Comparison of ENCODE assay signal across 21 cellular contexts in the genomic region with DNA sequence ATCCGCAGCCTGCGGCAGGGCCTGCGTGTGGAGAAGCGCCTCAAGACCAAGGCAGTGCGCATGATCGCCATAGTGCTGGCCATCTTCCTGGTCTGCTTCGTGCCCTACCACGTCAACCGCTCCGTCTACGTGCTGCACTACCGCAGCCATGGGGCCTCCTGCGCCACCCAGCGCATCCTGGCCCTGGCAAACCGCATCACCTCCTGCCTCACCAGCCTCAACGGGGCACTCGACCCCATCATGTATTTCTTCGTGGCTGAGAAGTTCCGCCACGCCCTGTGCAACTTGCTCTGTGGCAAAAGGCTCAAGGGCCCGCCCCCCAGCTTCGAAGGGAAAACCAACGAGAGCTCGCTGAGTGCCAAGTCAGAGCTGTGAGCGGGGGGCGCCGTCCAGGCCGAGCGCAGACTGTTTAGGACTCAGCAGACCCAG. TPM values are rescaled to one million over a fixed set of nuclear protein-coding genes. Genes with fewer than 3 reads are reported as not detected.
DNase-seq lines count a peak whose midpoint lies in the region; ATAC-seq and TF ChIP-seq lines count a peak whose summit lies in the region.
"Had no signal": no experiment of that assay in that cellular context is flagged by ENCODE, and none has a peak within 500 bp of the region (broad histone marks: within the 10 kb centered on the region; RNA-seq: fewer than 3 reads in every experiment).

No MANE protein-coding gene starts in this region.

- no peak for TF ChIP-seq RAD21 in IMR-90 (IDR thresholded peaks at IDR 0.05; ENCODE audit: low read length)

- H2BK120ac ChIP-seq in IMR-90 (ENCODE audit: low read depth, low read length) (no peak overlapping the region), mesenchymal stem cell (ENCODE audit: low read depth, low read length) (no peak overlapping the region)

- intact Hi-C loops in IMR-90 (cut with micrococcal nuclease) = no loop called here

- peaks cover 17% of the 10 kb centered on the region; the same call in 1 of the 2 replicates for H3K9me1 ChIP-seq in IMR-90 (ENCODE audit: insufficient read depth, low read length)

- H3K9ac ChIP-seq in IMR-90 (ENCODE audit: low read depth, low read length) = no peak overlapping the region
- H3K9ac ChIP-seq in mesenchymal stem cell (ENCODE audit: low read length) = no peak overlapping the region
- peak overlapping the region; percentile 58 to 80 for H3K9ac ChIP-seq in stomach smooth muscle (ENCODE audit: low read length in 2 of 2)

- H3K4me1 ChIP-seq in IMR-90 (ENCODE audit: control insufficient read depth, insufficient read depth, low read length) = peaks cover 7% of the 10 kb centered on the region; the same call in 1 of the 2 replicates
- H3K4me1 ChIP-seq in gastroesophageal sphincter = peaks cover 13 to 99% (median 71%) of the 10 kb centered on the region in 3 donors
- peaks cover 36% of the 10 kb centered on the region for H3K4me1 ChIP-seq in mesenchymal stem cell (ENCODE audit: control insufficient read depth, insufficient read depth, low read depth, low read length)
- peaks cover 95% of the 10 kb centered on the region for H3K4me1 ChIP-seq in stomach smooth muscle (ENCODE audit: control insufficient read depth, insufficient read depth, low read length)

- WGBS in IMR-90 (ENCODE audit: extremely low coverage in 2 of 2, insufficient read length in 1 of 2), 2 experiments = 89% methylated on average over 20 of the region's 29 CpGs; no CpG with 5 or more reads in 1 of the 2 experiments
- WGBS in gastroesophageal sphincter (ENCODE audit: low coverage in 1 of 2), 2 donors = 80% methylated on average over 2 of the region's 29 CpGs; no CpG with 5 or more reads in 1 of the 2 donors
- WGBS in mesenchymal stem cell = 96% methylated on average over 29 of the region's 29 CpGs

- TF ChIP-seq POLR2A in IMR-90 (IDR thresholded peaks at IDR 0.05; ENCODE audit: low read depth, low read length) = no peak
- TF ChIP-seq POLR2A in gastroesophageal sphincter (IDR thresholded peaks at IDR 0.05) = no peak

- peaks cover 14% of the 10 kb centered on the region for H3K36me3 ChIP-seq in IMR-90 (ENCODE audit: control insufficient read depth, insufficient read depth, low read length)
- peaks cover 0 to 54% of the 10 kb centered on the region in 2 donors for H3K36me3 ChIP-seq in gastroesophageal sphincter
- peaks cover 0 to 37% of the 10 kb centered on the region in 2 experiments for H3K36me3 ChIP-seq in mesenchymal stem cell (ENCODE audit: control insufficient read depth in 1 of 2, insufficient read depth in 2 of 2, low read depth in 1 of 2, low read length in 2 of 2)
- peaks cover 16 to 22% of the 10 kb centered on the region in 2 donors for H3K36me3 ChIP-seq in stomach smooth muscle (ENCODE audit: control insufficient read depth in 2 of 2, insufficient read depth in 2 of 2, low read length in 2 of 2)

- no peak for DNase-seq in IMR-90
- DNase-seq in mesenchymal stem cell = no peak
- DNase-seq in NCI-H748 treated with DMSO at 0.1 percent for 48 hours (lab: John Stamatoyannopoulos, UW) = no peak
- DNase-seq in stimulated activated CD4-positive, alpha-beta T cell treated with anti-CD3 and anti-CD28 coated beads, Interleukin-4, amount 100 ng/mL, for 24 hours = no peak
- DNase-seq: ACHN; activated CD4-positive, alpha-beta T cell treated with anti-CD3 and anti-CD28 coated beads for 4 hours; activated effector memory CD4-positive, alpha-beta T cell treated with anti-CD3 and anti-CD28 coated beads, Interleukin-2, amount 50 U/mL, for 16 hours; CD8-positive, alpha-beta T cell; cerebellar nuclear complex; DMS79; kidney glomerular epithelial cell; NCI-H187 treated with DMSO at 0.1 percent for 48 hours; NCI-H446; stimulated activated CD4-positive, alpha-beta T cell treated with anti-CD3 and anti-CD28 coated beads, Interleukin-2, amount 100 ng/mL, for 48 hours had no signal

- in situ Hi-C loops in IMR-90 (cut with MboI; ENCODE audit: low sequenced_read_pairs) = no loop called here

- BruUV-seq in IMR-90 (replicated peaks; lab: Mats Ljungman, UMichigan) = no TSS peak

- H3K4me2 ChIP-seq in IMR-90 (ENCODE audit: low read depth, low read length) (no peak overlapping the region), mesenchymal stem cell (ENCODE audit: low read length, poor library complexity, severe bottlenecking) (no peak overlapping the region)

- peak overlapping the region; percentile 28 to 33 for H2BK12ac ChIP-seq in mesenchymal stem cell (ENCODE audit: low read length in 2 of 2)

- TF ChIP-seq CTCF in IMR-90 (conservative IDR thresholded peaks at IDR 0.05; ENCODE audit: low read depth, low read length) (no peak), gastroesophageal sphincter (IDR thresholded peaks at IDR 0.05) (no peak)

- H3K18ac ChIP-seq in IMR-90 (ENCODE audit: low read depth, low read length) (no peak overlapping the region), mesenchymal stem cell (ENCODE audit: low read depth in 1 of 2, low read length in 2 of 2) (no peak overlapping the region)

- no peaks in the 10 kb centered on the region for H3K27me3 ChIP-seq in IMR-90 (ENCODE audit: control insufficient read depth, insufficient read depth, low read length)
- H3K27me3 ChIP-seq in gastroesophageal sphincter = no peaks in the 10 kb centered on the region
- H3K27me3 ChIP-seq in mesenchymal stem cell (ENCODE audit: control insufficient read depth in 1 of 2, insufficient read depth in 1 of 2, low read length in 2 of 2) = peaks cover 0 to 6% of the 10 kb centered on the region in 2 experiments
- no peaks in the 10 kb centered on the region for H3K27me3 ChIP-seq in stomach smooth muscle (ENCODE audit: control insufficient read depth in 1 of 2, insufficient read depth in 2 of 2, low read length in 2 of 2)

- H4K91ac ChIP-seq in IMR-90 (ENCODE audit: insufficient read depth, low read depth, low read length) (no peak overlapping the region), mesenchymal stem cell (ENCODE audit: low read length) (peak overlapping the region; percentile 60)

- H4K5ac ChIP-seq in IMR-90 (ENCODE audit: low read depth, low read length) = no peak overlapping the region

- H4K8ac ChIP-seq in IMR-90 (ENCODE audit: low read depth in 2 of 2, low read length in 2 of 2) = no peak overlapping the region
- peak overlapping the region; percentile 48 for H4K8ac ChIP-seq in mesenchymal stem cell (ENCODE audit: low read length)

- H2AK9ac ChIP-seq in IMR-90 (replicated peaks; ENCODE audit: low read depth, low read length, poor library complexity) = no peak overlapping the region

- no peak for ATAC-seq in IMR-90 (ENCODE audit: low read depth)
- ATAC-seq in gastroesophageal sphincter = no peak
- no peak for ATAC-seq in HG03521 (IDR thresholded peaks at IDR 0.05; ENCODE audit: unreplicated experiment)
- no peak for ATAC-seq in HG03354 (IDR thresholded peaks at IDR 0.05; ENCODE audit: poor library complexity, severe bottlenecking, unreplicated experiment)
- ATAC-seq: CD8-positive, alpha-beta T cell had no signal

- no peak overlapping the region for H3K14ac ChIP-seq in IMR-90 (replicated peaks; ENCODE audit: low read depth, low read length)
- H3K14ac ChIP-seq in mesenchymal stem cell (ENCODE audit: low read length in 2 of 2) = peak overlapping the region in 1 of 2 experiments; percentile 9

- POLR2A ChIA-PET in IMR-90 (lab: Charles Lee; ENCODE audit: unreplicated experiment) = no interaction called here

- no peaks in the 10 kb centered on the region for H3K9me3 ChIP-seq in IMR-90 (ENCODE audit: control insufficient read depth, insufficient read depth, low read length)
- H3K9me3 ChIP-seq in gastroesophageal sphincter = no peaks in the 10 kb centered on the region
- H3K9me3 ChIP-seq in mesenchymal stem cell (ENCODE audit: control insufficient read depth, low read length) = no peaks in the 10 kb centered on the region
- H3K9me3 ChIP-seq in stomach smooth muscle (ENCODE audit: control insufficient read depth in 2 of 2, low read length in 2 of 2) = no peaks in the 10 kb centered on the region

- H3K23ac ChIP-seq in IMR-90 (ENCODE audit: low read depth, low read length) (no peak overlapping the region), mesenchymal stem cell (ENCODE audit: low read length in 2 of 2) (no peak overlapping the region)

- H3K56ac ChIP-seq in IMR-90 (ENCODE audit: extremely low read depth, insufficient read depth, low read length) = no peak overlapping the region

- H3K4me3 ChIP-seq in IMR-90 (ENCODE audit: insufficient read depth, low read depth, low read length) (no peak overlapping the region), gastroesophageal sphincter (no peak overlapping the region), mesenchymal stem cell (ENCODE audit: insufficient read depth in 1 of 2, low read depth in 1 of 2, low read length in 2 of 2) (no peak overlapping the region), stomach smooth muscle (ENCODE audit: low read length in 2 of 2) (peak overlapping the region in 1 of 2 donors; percentile 54)

- H3K4ac ChIP-seq in IMR-90 (ENCODE audit: low read depth, low read length) (no peak overlapping the region), mesenchymal stem cell (ENCODE audit: low read depth in 1 of 2, low read length in 2 of 2) (peak overlapping the region in 1 of 2 experiments; percentile 12)

- dilution Hi-C loops in IMR-90 (cut with HindIII; ENCODE audit: low sequenced_read_pairs, unreplicated experiment) = no loop called here

- H3K79me1 ChIP-seq in IMR-90 (ENCODE audit: low read depth in 1 of 2, low read length in 2 of 2) = peaks cover 0 to 16% of the 10 kb centered on the region in 2 experiments; a peak in 2 of 4 replicates
- no peaks in the 10 kb centered on the region for H3K79me1 ChIP-seq in mesenchymal stem cell (replicated peaks; ENCODE audit: low read length, poor library complexity, severe bottlenecking)

- H3K27ac ChIP-seq in IMR-90 (ENCODE audit: insufficient read depth, low read length) = no peak overlapping the region
- peak overlapping the region; percentile 37 to 98 (median 84) for H3K27ac ChIP-seq in gastroesophageal sphincter
- H3K27ac ChIP-seq in mesenchymal stem cell (ENCODE audit: low read length, poor library complexity, severe bottlenecking) = no peak overlapping the region
- peak overlapping the region; percentile 100 for H3K27ac ChIP-seq in stomach smooth muscle (ENCODE audit: low read length)
- H3K27ac ChIP-seq: RWPE1 had no signal

- CTCF ChIA-PET in IMR-90 (lab: Yijun Ruan, JAX) = no interaction called here

- H2AFZ ChIP-seq in IMR-90 (replicated peaks; ENCODE audit: low read length, poor library complexity) = peak overlapping the region; percentile 6
- H2AFZ ChIP-seq in mesenchymal stem cell (ENCODE audit: low read depth, low read length) = no peak overlapping the region

- no peak for TF ChIP-seq EP300 in gastroesophageal sphincter (IDR thresholded peaks at IDR 0.05)

- H2BK5ac ChIP-seq in IMR-90 (ENCODE audit: low read depth, low read length, poor library complexity, severe bottlenecking) (no peak overlapping the region), mesenchymal stem cell (ENCODE audit: low read depth, low read length, poor library complexity, severe bottlenecking) (no peak overlapping the region)

- H2AK5ac ChIP-seq in IMR-90 (ENCODE audit: low read depth, low read length) (no peak overlapping the region), mesenchymal stem cell (ENCODE audit: low read length, severe bottlenecking) (no peak overlapping the region)

- peaks cover 7% of the 10 kb centered on the region for H4K20me1 ChIP-seq in IMR-90 (ENCODE audit: insufficient read depth, low read length)

- no peak overlapping the region for H2BK15ac ChIP-seq in IMR-90 (ENCODE audit: low read depth, low read length)
- no peak overlapping the region for H2BK15ac ChIP-seq in mesenchymal stem cell (ENCODE audit: low read depth, poor library complexity, severe bottlenecking)

- H2BK20ac ChIP-seq in IMR-90 (ENCODE audit: low read depth, low read length) = no peak overlapping the region

RNA-seq across cellular contexts. Expression of gene GPR17, which starts 5.4 kb away (rescaled TPM):
- not detected in 2 replicates for total RNA-seq in IMR-90 (2012; rRNA removed)
- not detected in 2 replicates for polyA plus RNA-seq in IMR-90 (2012; rRNA removed)
- polyA plus RNA-seq in IMR-90 (2012; cell fraction: cytosol; rRNA removed) = not detected in 2 replicates
- polyA plus RNA-seq in IMR-90 (2012; cell fraction: nucleus; rRNA removed; ENCODE audit: low replicate concordance) = 0.04 TPM in 1 of 2 replicates, not detected in the other
- total RNA-seq in gastroesophageal sphincter = under 1 TPM in 1 of 4 donors, not detected in 3; 0.35 TPM
- not detected for polyA plus RNA-seq in mesenchymal stem cell (2013, experiment 1 of 2)
- not detected for polyA plus RNA-seq in mesenchymal stem cell (2013, experiment 2 of 2)
- total RNA-seq: CD8-positive, alpha-beta T cell; mononuclear cell; omental fat pad had no signal

RNA-seq across cellular contexts. Expression of gene LIMS2, which starts 23.9 kb away (rescaled TPM):
- total RNA-seq in IMR-90 (2012; rRNA removed) (1.1 and 1.3 TPM in 2 replicates), gastroesophageal sphincter (100 to 1,000 TPM in 3 of 4 donors, 10 to 100 TPM in 1; 81.4 to 275 (median 124) TPM)
- 17.8 and 18.8 TPM in 2 replicates for polyA plus RNA-seq in IMR-90 (2012; rRNA removed)
- polyA plus RNA-seq in IMR-90 (2012; cell fraction: cytosol; rRNA removed) = 22.3 and 23.6 TPM in 2 replicates
- 69.0 and 120 TPM in 2 replicates for polyA plus RNA-seq in IMR-90 (2012; cell fraction: nucleus; rRNA removed; ENCODE audit: low replicate concordance)
- polyA plus RNA-seq in mesenchymal stem cell (2013, experiment 1 of 2) = 37.6 TPM
- 36.4 TPM for polyA plus RNA-seq in mesenchymal stem cell (2013, experiment 2 of 2)

RNA-seq across cellular contexts. Expression of gene SFT2D3, which starts 49.9 kb away (rescaled TPM):
- total RNA-seq in IMR-90 (2012; rRNA removed) (2.5 and 3.9 TPM in 2 replicates), gastroesophageal sphincter (10 to 100 TPM in 2 of 4 donors, 1 to 10 TPM in 2; 7.2 to 15.2 (median 10.3) TPM)
- polyA plus RNA-seq in IMR-90 (2012; rRNA removed) = 3.1 TPM in 2 replicates
- polyA plus RNA-seq in IMR-90 (2012; cell fraction: cytosol; rRNA removed) = 1.4 and 1.8 TPM in 2 replicates
- polyA plus RNA-seq in IMR-90 (2012; cell fraction: nucleus; rRNA removed; ENCODE audit: low replicate concordance) = 1.3 TPM in 2 replicates
- 4.5 TPM for polyA plus RNA-seq in mesenchymal stem cell (2013, experiment 1 of 2)
- 4.7 TPM for polyA plus RNA-seq in mesenchymal stem cell (2013, experiment 2 of 2)

Comparison
In these comparisons a context has a peak if more than half of its experiments do, and no peak if none do; other contexts are left out.
1. H3K27ac ChIP-seq: peak in gastroesophageal sphincter (4 of 4) and stomach smooth muscle (single experiment); none in IMR-90 (single experiment) and mesenchymal stem cell (single experiment).
2. H3K9ac ChIP-seq: peak in stomach smooth muscle (2 of 2); none in IMR-90 (single experiment) and mesenchymal stem cell (single experiment).
3. RNA of gene LIMS2, which starts 23.9 kb away (total RNA-seq): 81.4 to 275 TPM in gastroesophageal sphincter; 1.1 to 1.3 TPM in IMR-90; every median in the first group is over 10 times any median in the second.